In genomic region chr2:20139828-20140227, GRCh38 we compare ENCODE assay signal across 25 cellular contexts.
"Had no signal": no experiment of that assay in that cellular context is flagged by ENCODE, and none has a peak within 500 bp of the region (broad histone marks: within the 10 kb centered on the region; RNA-seq: fewer than 3 reads in every experiment).

No MANE protein-coding gene starts in this region.

- H3K27me3 ChIP-seq: brain microvascular endothelial cell, esophagus muscularis mucosa, pancreas, suprapubic skin, tibial nerve had no signal

- H3K4me3 ChIP-seq: esophagus muscularis mucosa, heart right ventricle, pancreas, prostate gland, spleen, suprapubic skin, tibial nerve had no signal

- FAIRE-seq: astrocyte, pancreas, urothelium cell line had no signal

- H3K36me3 ChIP-seq: brain microvascular endothelial cell, esophagus muscularis mucosa, heart right ventricle, pancreas, prostate gland, spleen, suprapubic skin, tibial nerve had no signal

- ATAC-seq: heart right ventricle, left ventricle myocardium superior, pancreas had no signal

- H3K9me3 ChIP-seq: esophagus muscularis mucosa, heart right ventricle, pancreas, prostate gland, spleen, suprapubic skin, tibial nerve had no signal

- H3K4me1 ChIP-seq: pancreas, prostate gland had no signal

- DNase-seq: activated CD4-positive, alpha-beta memory T cell treated with anti-CD3 and anti-CD28 coated beads, Interleukin-2, amount 10 ng/mL, durations not matched to agents 7 days and 5 days; activated CD4-positive, alpha-beta T cell treated with anti-CD3 and anti-CD28 coated beads, Interleukin-2, amount 10 ng/mL, durations not matched to agents 24 days and 14 days; activated CD4-positive, CD25-positive, alpha-beta regulatory T cell treated with anti-CD3 and anti-CD28 coated beads, Interleukin-2, amount 50 U/mL, for 72 hours; activated CD8-positive, alpha-beta memory T cell treated with anti-CD3 and anti-CD28 coated beads, Interleukin-2, amount 50 U/mL, for 48 hours; activated gamma-delta T cell; activated naive CD4-positive, alpha-beta T cell treated with anti-CD3 and anti-CD28 coated beads, Interleukin-2, amount 10 ng/mL, durations not matched to agents 7 days and 5 days; activated T-cell treated with anti-CD3 and anti-CD28 coated beads, Interleukin-2, amount 50 U/mL, for 24 hours; amniotic stem cell; brain microvascular endothelial cell; cortex of kidney; foreskin melanocyte; heart right ventricle; left ventricle myocardium superior; naive B cell; nucleus accumbens; pancreas; spleen; stimulated activated naive CD4-positive, alpha-beta T cell; T-helper 2 cell had no signal

- H3K27ac ChIP-seq: brain microvascular endothelial cell, esophagus muscularis mucosa, heart right ventricle, pancreas, prostate gland, spleen, suprapubic skin had no signal
